Comparison of ENCODE assay signal across 15 cellular contexts in the genomic region with DNA sequence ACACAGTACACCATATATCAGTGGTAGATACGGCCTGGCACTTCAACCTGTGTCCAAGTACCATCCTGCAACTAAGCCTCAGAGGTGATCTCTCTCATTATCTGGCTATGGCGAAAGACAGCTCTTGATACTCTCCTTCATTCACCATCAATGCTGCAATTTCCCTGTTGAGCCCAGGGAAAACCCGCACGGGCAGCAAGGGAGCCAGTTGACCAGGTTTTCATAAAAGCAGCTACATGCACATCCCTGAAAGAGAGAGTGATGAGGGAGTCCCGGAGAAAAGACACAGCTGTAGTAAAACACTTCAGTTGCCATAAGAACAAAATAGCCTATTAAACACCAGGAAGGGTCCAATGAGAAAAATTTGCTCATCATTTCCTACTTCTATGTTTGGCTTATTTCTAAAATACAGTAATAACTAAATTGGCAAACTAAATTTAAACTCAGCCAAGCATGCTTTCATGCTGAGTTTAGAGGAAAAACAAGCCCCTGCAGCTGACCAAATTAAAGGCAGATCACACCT.
DNase-seq lines count a peak whose midpoint lies in the region; ATAC-seq and TF ChIP-seq lines count a peak whose summit lies in the region.
"Had no signal": no experiment of that assay in that cellular context is flagged by ENCODE, and none has a peak within 500 bp of the region (broad histone marks: within the 10 kb centered on the region; RNA-seq: fewer than 3 reads in every experiment).

No MANE protein-coding gene starts in this region.

- POLR2A ChIA-PET in naive thymus-derived CD4-positive, alpha-beta T cell (lab: Charles Lee), result interaction anchor here (1.3 kb wide), 1 partner anchor 46 kb away, joined by 3 read pairs; no protein-coding TSS in a partner anchor

- peaks cover 66 to 73% of the 10 kb centered on the region in 2 donors for H3K4me1 Mint-ChIP-seq in natural killer cell
- H3K4me1 Mint-ChIP-seq in natural killer cell treated with Interleukin-12 subunit alpha and Interleukin-12 subunit beta and Interleukin-15 and Interleukin-18, amount 100 ng/mL, for 72 hours (ENCODE audit: low read depth in 2 of 2), result peaks cover 35 to 59% of the 10 kb centered on the region in 2 donors
- H3K4me1 Mint-ChIP-seq in naive thymus-derived CD4-positive, alpha-beta T cell, result peaks cover 53 to 94% (median 83%) of the 10 kb centered on the region in 7 donors

- intact Hi-C loops in natural killer cell (cut with micrococcal nuclease), result no loop called here
- intact Hi-C loops in naive thymus-derived CD4-positive, alpha-beta T cell (cut with micrococcal nuclease), result no loop called here
- intact Hi-C loops in vagina (cut with DNase I), result no loop called here

- peak overlapping the region; percentile 49 to 82 for H3K27ac Mint-ChIP-seq in natural killer cell
- H3K27ac Mint-ChIP-seq in natural killer cell treated with Interleukin-12 subunit alpha and Interleukin-12 subunit beta and Interleukin-15 and Interleukin-18, amount 100 ng/mL, for 72 hours, result peak overlapping the region in 1 of 2 donors; percentile 9
- peak overlapping the region in 8 of 9 donors; percentile 20 to 83 (median 63) for H3K27ac Mint-ChIP-seq in naive thymus-derived CD4-positive, alpha-beta T cell

- H3K4me3 ChIP-seq in naive thymus-derived CD4-positive, alpha-beta T cell (ENCODE audit: low read length), result no peak overlapping the region
- no peak overlapping the region for H3K4me3 ChIP-seq in vagina
- H3K4me3 ChIP-seq: upper lobe of left lung had no signal

- H3K36me3 Mint-ChIP-seq in natural killer cell, result peaks cover 8% of the 10 kb centered on the region
- peaks cover 11% of the 10 kb centered on the region for H3K36me3 Mint-ChIP-seq in natural killer cell treated with Interleukin-12 subunit alpha and Interleukin-12 subunit beta and Interleukin-15 and Interleukin-18, amount 100 ng/mL, for 72 hours
- peaks cover 0 to 40% (median 15%) of the 10 kb centered on the region in 5 donors for H3K36me3 Mint-ChIP-seq in naive thymus-derived CD4-positive, alpha-beta T cell

- H3K27ac ChIP-seq in naive thymus-derived CD4-positive, alpha-beta T cell (ENCODE audit: low read depth, low read length), result peak overlapping the region; percentile 1
- H3K27ac ChIP-seq in vagina, result peak overlapping the region; percentile 91

- DNase-seq in natural killer cell, result no peak
- no peak for DNase-seq in natural killer cell treated with Interleukin-12 subunit alpha and Interleukin-12 subunit beta and Interleukin-15 and Interleukin-18, amount 100 ng/mL, for 72 hours (ENCODE audit: low spot score)
- peak; percentile 45 to 84 for DNase-seq in dermis microvascular lymphatic vessel endothelial cell (ENCODE audit: low read depth in 2 of 2)
- no peak for DNase-seq in naive thymus-derived CD4-positive, alpha-beta T cell
- DNase-seq in vagina (ENCODE audit: extremely low spot score in 2 of 2), result no peak
- DNase-seq in DMS 273 treated with DMSO at 0.1 percent for 48 hours (lab: John Stamatoyannopoulos, UW), result no peak
- DNase-seq in GM19238 (ENCODE audit: insufficient read length, low spot score), result no peak
- DNase-seq: activated CD8-positive, alpha-beta memory T cell treated with anti-CD3 and anti-CD28 coated beads, Interleukin-2, amount 50 U/mL, for 4 hours; caudate nucleus; NCI-H748 treated with DMSO at 0.1 percent for 48 hours; RPMI8226; stimulated activated CD4-positive, alpha-beta T cell treated with anti-CD3 and anti-CD28 coated beads, Interleukin-2, amount 100 ng/mL, for 48 hours; stimulated activated CD8-positive, alpha-beta memory T cell treated with anti-CD3 and anti-CD28 coated beads, Interleukin-4, amount 100 ng/mL, for 48 hours; upper lobe of left lung had no signal

- no peaks in the 10 kb centered on the region for H3K9me3 ChIP-seq in naive thymus-derived CD4-positive, alpha-beta T cell (ENCODE audit: control insufficient read depth in 2 of 3, low read length in 3 of 3)
- H3K9me3 ChIP-seq in vagina, result no peaks in the 10 kb centered on the region
- H3K9me3 ChIP-seq: upper lobe of left lung had no signal

- TF ChIP-seq CTCF in natural killer cell (IDR thresholded peaks at IDR 0.05) (no peak), vagina (IDR thresholded peaks at IDR 0.05) (no peak)

- TF ChIP-seq POLR2A in vagina (IDR thresholded peaks at IDR 0.05), result no peak

- no peaks in the 10 kb centered on the region for H3K27me3 Mint-ChIP-seq in natural killer cell (ENCODE audit: low read depth in 2 of 2)
- H3K27me3 Mint-ChIP-seq in natural killer cell treated with Interleukin-12 subunit alpha and Interleukin-12 subunit beta and Interleukin-15 and Interleukin-18, amount 100 ng/mL, for 72 hours, result no peaks in the 10 kb centered on the region
- no peaks in the 10 kb centered on the region for H3K27me3 Mint-ChIP-seq in naive thymus-derived CD4-positive, alpha-beta T cell

- no peaks in the 10 kb centered on the region for H3K27me3 ChIP-seq in naive thymus-derived CD4-positive, alpha-beta T cell (ENCODE audit: control insufficient read depth in 2 of 2, insufficient read depth in 2 of 2, low read length in 2 of 2)
- no peaks in the 10 kb centered on the region for H3K27me3 ChIP-seq in vagina
- H3K27me3 ChIP-seq: upper lobe of left lung had no signal

- no peak for ATAC-seq in natural killer cell
- ATAC-seq in natural killer cell treated with Interleukin-12 subunit alpha and Interleukin-12 subunit beta and Interleukin-15 and Interleukin-18, amount 100 ng/mL, for 72 hours, result no peak
- ATAC-seq in naive thymus-derived CD4-positive, alpha-beta T cell, result no peak
- no peak for ATAC-seq in activated CD4-positive, CD25-positive, alpha-beta regulatory T cell treated with anti-CD3 and anti-CD28 coated beads, Interleukin-2, amount 50 U/mL, for 24 hours

- H3K4me3 Mint-ChIP-seq in natural killer cell, result no peak overlapping the region
- no peak overlapping the region for H3K4me3 Mint-ChIP-seq in natural killer cell treated with Interleukin-12 subunit alpha and Interleukin-12 subunit beta and Interleukin-15 and Interleukin-18, amount 100 ng/mL, for 72 hours
- H3K4me3 Mint-ChIP-seq in naive thymus-derived CD4-positive, alpha-beta T cell, result no peak overlapping the region

- peaks cover 12 to 20% of the 10 kb centered on the region in 2 donors for H3K4me1 ChIP-seq in naive thymus-derived CD4-positive, alpha-beta T cell (ENCODE audit: control insufficient read depth in 2 of 2, insufficient read depth in 2 of 2, low read length in 2 of 2)
- peaks cover 94% of the 10 kb centered on the region for H3K4me1 ChIP-seq in vagina

- peaks cover 13 to 46% (median 14%) of the 10 kb centered on the region in 3 experiments for H3K36me3 ChIP-seq in naive thymus-derived CD4-positive, alpha-beta T cell (ENCODE audit: control insufficient read depth in 2 of 3, insufficient read depth in 3 of 3, low read length in 3 of 3)
- H3K36me3 ChIP-seq in vagina, result peaks cover 0 to 9% of the 10 kb centered on the region in 2 donors

- CTCF ChIA-PET in naive thymus-derived CD4-positive, alpha-beta T cell (lab: Charles Lee), result interaction anchor here (0.6 kb wide), 1 partner anchor 256 kb away, joined by 3 read pairs; no protein-coding TSS in a partner anchor

- H3K9me3 Mint-ChIP-seq in natural killer cell, result no peaks in the 10 kb centered on the region
- no peaks in the 10 kb centered on the region for H3K9me3 Mint-ChIP-seq in natural killer cell treated with Interleukin-12 subunit alpha and Interleukin-12 subunit beta and Interleukin-15 and Interleukin-18, amount 100 ng/mL, for 72 hours
- no peaks in the 10 kb centered on the region for H3K9me3 Mint-ChIP-seq in naive thymus-derived CD4-positive, alpha-beta T cell

Comparison
In these comparisons a context has a peak if more than half of its experiments do, and no peak if none do; other contexts are left out.
1. DNase-seq: peak in dermis microvascular lymphatic vessel endothelial cell (2 of 2); none in natural killer cell (single experiment), natural killer cell treated with Interleukin-12 subunit alpha and Interleukin-12 subunit beta and Interleukin-15 and Interleukin-18, amount 100 ng/mL, for 72 hours (single experiment), naive thymus-derived CD4-positive, alpha-beta T cell (0 of 9), vagina (0 of 2), DMS 273 treated with DMSO at 0.1 percent for 48 hours (single experiment) and GM19238 (single experiment).